In genomic region chr2:54065411-54065810, GRCh38 we compare ENCODE assay signal across 14 cellular contexts. TPM values are rescaled to one million over a fixed set of nuclear protein-coding genes. Genes with fewer than 3 reads are reported as not detected.
DNase-seq lines count a peak whose midpoint lies in the region; ATAC-seq and TF ChIP-seq lines count a peak whose summit lies in the region.
"Had no signal": no experiment of that assay in that cellular context is flagged by ENCODE, and none has a peak within 500 bp of the region (broad histone marks: within the 10 kb centered on the region; RNA-seq: fewer than 3 reads in every experiment).

No MANE protein-coding gene starts in this region.

- no peak for TF ChIP-seq CTCF in foreskin fibroblast (IDR thresholded peaks at IDR 0.05; ENCODE audit: low read depth, low read length)
- no peak for TF ChIP-seq CTCF in thyroid gland (IDR thresholded peaks at IDR 0.05)

- no peak overlapping the region for H3K27ac ChIP-seq in thyroid gland
- H3K27ac ChIP-seq: A549 had no signal

- no peak overlapping the region for H3K9ac ChIP-seq in adipocyte (ENCODE audit: low read length)

- no peaks in the 10 kb centered on the region for H3K9me3 ChIP-seq in adipocyte (ENCODE audit: control insufficient read depth, low read length)
- H3K9me3 ChIP-seq in thyroid gland: no peaks in the 10 kb centered on the region
- H3K9me3 ChIP-seq: A549 had no signal

- ATAC-seq in HG03432 (IDR thresholded peaks at IDR 0.05; ENCODE audit: unreplicated experiment) (no peak), HG02973 (IDR thresholded peaks at IDR 0.05; ENCODE audit: unreplicated experiment) (no peak)
- ATAC-seq: A549 had no signal

- H3K36me3 ChIP-seq in adipocyte (ENCODE audit: control insufficient read depth, insufficient read depth, low read length, severe bottlenecking) (no peaks in the 10 kb centered on the region), thyroid gland (no peaks in the 10 kb centered on the region)

- DNase-seq in A172 (ENCODE audit: low spot score) (peak; percentile 45), HPDE6-E6E7 (ENCODE audit: extremely low spot score) (peak; percentile 91), adipocyte (ENCODE audit: low read depth) (peak; percentile 90), foreskin fibroblast (peak; percentile 81 to 92), SK-N-DZ (ENCODE audit: low spot score) (no peak), thyroid gland (no peak)
- DNase-seq: activated CD4-positive, CD25-positive, alpha-beta regulatory T cell; activated T-cell treated with anti-CD3 and anti-CD28 coated beads, Interleukin-2, amount 50 U/mL, for 1 hour; DMS79 treated with DMSO at 0.1 percent for 48 hours; Right ventricle myocardium superior; stimulated activated CD4-positive, alpha-beta T cell treated with anti-CD3 and anti-CD28 coated beads, Interleukin-4, amount 100 ng/mL, for 4 hours had no signal

- intact Hi-C loops in thyroid gland (cut with DNase I): no loop called here

- H3K4me3 ChIP-seq in adipocyte (ENCODE audit: low read length) (no peak overlapping the region), foreskin fibroblast (ENCODE audit: low read depth in 1 of 2, low read length in 2 of 2) (no peak overlapping the region), thyroid gland (replicated peaks in 1 of 3) (no peak overlapping the region)
- H3K4me3 ChIP-seq: A549 had no signal

- H3K27me3 ChIP-seq in adipocyte (replicated peaks; ENCODE audit: control insufficient read depth, insufficient read depth, low read length) (no peaks in the 10 kb centered on the region), thyroid gland (no peaks in the 10 kb centered on the region)

- H3K4me1 ChIP-seq in adipocyte (ENCODE audit: control insufficient read depth, insufficient read depth, low read length) (peaks cover 6% of the 10 kb centered on the region), thyroid gland (peaks cover 0 to 4% of the 10 kb centered on the region in 2 donors)
- H3K4me1 ChIP-seq: A549 had no signal

- 98% methylated on average over 2 of the region's 2 CpGs for WGBS in thyroid gland, 2 donors

- no peak for TF ChIP-seq POLR2A in thyroid gland (IDR thresholded peaks at IDR 0.05)

RNA-seq across cellular contexts. Expression of gene ACYP2, which starts 50.0 kb away (rescaled TPM):
- 6.4 and 8.9 TPM in 2 replicates for total RNA-seq in A172 (2014; rRNA removed; shearing (Covaris generic))
- 3.0 and 8.0 TPM in 2 replicates for polyA plus RNA-seq in SK-N-DZ (2014; cell fraction: cytosol; rRNA removed)
- 2.6 and 4.3 TPM in 2 replicates for polyA plus RNA-seq in SK-N-DZ (2014; cell fraction: nucleus; rRNA removed)
- 10 to 100 TPM; 14.1 to 29.2 (median 26.2) TPM for total RNA-seq in thyroid gland

Comparison
In these comparisons a context has a peak if more than half of its experiments do, and no peak if none do; other contexts are left out.
1. DNase-seq: peak in A172 (single experiment), HPDE6-E6E7 (single experiment), adipocyte (single experiment) and foreskin fibroblast (2 of 2); none in SK-N-DZ (single experiment) and thyroid gland (0 of 2).